ENCODE assay signal across 1 cellular context in the genomic region with DNA sequence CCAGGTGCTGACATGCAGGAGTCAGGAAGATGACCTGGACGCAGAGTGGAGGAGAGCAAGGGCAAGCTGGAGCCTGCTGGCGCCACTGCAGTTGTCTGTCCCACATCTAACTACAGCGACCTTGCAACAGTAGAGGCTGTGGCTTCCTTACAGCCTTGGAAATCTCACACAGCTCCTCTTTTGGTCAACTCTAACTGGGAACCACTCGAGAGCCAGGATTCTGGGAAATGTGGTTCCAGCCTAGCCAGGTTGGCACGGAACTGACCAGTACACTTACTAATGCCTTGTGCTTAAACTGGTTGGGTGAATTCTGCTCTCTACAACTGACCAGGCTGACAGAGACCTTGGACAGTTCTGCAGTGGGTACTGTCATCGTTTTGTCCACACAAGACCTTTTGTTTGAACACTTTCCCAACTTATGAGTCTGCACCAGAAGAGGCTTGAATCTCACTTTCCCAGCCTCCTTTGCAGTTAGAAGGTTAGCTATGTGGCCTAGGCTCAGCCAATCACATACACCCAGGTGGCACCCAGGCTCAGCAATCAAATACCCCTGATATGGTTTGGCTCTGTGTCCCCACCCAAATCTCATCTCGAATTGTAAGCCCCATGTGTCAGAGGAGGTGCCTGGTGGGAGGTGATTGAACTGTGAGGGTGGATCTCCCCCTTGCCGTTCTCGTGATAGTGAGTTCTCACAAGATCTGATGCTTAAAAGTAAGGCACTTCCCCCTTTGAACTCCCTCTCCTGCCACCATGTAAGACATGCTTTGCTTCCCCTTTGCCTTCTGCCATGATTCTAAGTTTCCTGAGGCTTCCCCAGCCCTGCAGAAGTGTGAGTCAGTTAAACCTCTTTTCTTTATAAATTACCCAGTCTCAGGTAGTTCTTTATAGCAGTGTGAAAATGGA.
TF ChIP-seq lines count a peak whose summit lies in the region.

No MANE protein-coding gene starts in this region.

TF ChIP-seq in HepG2, 621 proteins besides CTCF, POLR2A, EP300 and RAD21 (continued from another document and continues in another):
- TF ChIP-seq, protein P1, sequence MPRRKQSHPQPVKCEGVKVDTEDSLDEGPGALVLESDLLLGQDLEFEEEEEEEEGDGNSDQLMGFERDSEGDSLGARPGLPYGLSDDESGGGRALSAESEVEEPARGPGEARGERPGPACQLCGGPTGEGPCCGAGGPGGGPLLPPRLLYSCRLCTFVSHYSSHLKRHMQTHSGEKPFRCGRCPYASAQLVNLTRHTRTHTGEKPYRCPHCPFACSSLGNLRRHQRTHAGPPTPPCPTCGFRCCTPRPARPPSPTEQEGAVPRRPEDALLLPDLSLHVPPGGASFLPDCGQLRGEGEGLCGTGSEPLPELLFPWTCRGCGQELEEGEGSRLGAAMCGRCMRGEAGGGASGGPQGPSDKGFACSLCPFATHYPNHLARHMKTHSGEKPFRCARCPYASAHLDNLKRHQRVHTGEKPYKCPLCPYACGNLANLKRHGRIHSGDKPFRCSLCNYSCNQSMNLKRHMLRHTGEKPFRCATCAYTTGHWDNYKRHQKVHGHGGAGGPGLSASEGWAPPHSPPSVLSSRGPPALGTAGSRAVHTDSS (CRISPR knock-in tag; conservative IDR thresholded peaks at IDR 0.05): no peak
- TF ChIP-seq, protein P2, sequence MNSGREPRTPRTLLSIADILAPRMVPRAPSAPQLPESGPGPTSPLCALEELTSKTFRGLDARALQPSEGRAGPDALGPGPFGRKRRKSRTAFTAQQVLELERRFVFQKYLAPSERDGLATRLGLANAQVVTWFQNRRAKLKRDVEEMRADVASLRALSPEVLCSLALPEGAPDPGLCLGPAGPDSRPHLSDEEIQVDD (CRISPR knock-in tag; IDR thresholded peaks at IDR 0.05; ENCODE audit: borderline replicate concordance): no peak
- TF ChIP-seq ZMYM2 (CRISPR knock-in tag; IDR thresholded peaks at IDR 0.05) (peak; percentile 91), DMAP1 (CRISPR knock-in tag; IDR thresholded peaks at IDR 0.05) (peak; percentile 25; the same call in 1 of the 2 replicates), KAT2B (IDR thresholded peaks at IDR 0.05; ENCODE audit: borderline replicate concordance, low read depth, low read length) (no peak), ZNF20 (CRISPR knock-in tag; IDR thresholded peaks at IDR 0.05) (no peak), ELF3 (CRISPR knock-in tag; IDR thresholded peaks at IDR 0.05) (no peak; the same call in 1 of the 2 replicates), U2AF1 (optimal IDR thresholded peaks at IDR 0.05; ENCODE audit: low read depth, low read length) (no peak), KAT8 (CRISPR knock-in tag; IDR thresholded peaks at IDR 0.05) (no peak; the same call in 1 of the 2 replicates), MED13 (CRISPR knock-in tag; IDR thresholded peaks at IDR 0.05) (no peak), ZNF772 (CRISPR knock-in tag; IDR thresholded peaks at IDR 0.05) (no peak), ZNF260 (CRISPR knock-in tag; IDR thresholded peaks at IDR 0.05; ENCODE audit: borderline replicate concordance, low read depth) (no peak), XRCC5 (optimal IDR thresholded peaks at IDR 0.05; ENCODE audit: low read length) (peak; percentile 55), ZFP82 (CRISPR knock-in tag; IDR thresholded peaks at IDR 0.05; ENCODE audit: borderline replicate concordance) (no peak), ETV5 (CRISPR knock-in tag; IDR thresholded peaks at IDR 0.05; ENCODE audit: borderline replicate concordance) (no peak), ZZZ3 (CRISPR knock-in tag; IDR thresholded peaks at IDR 0.05; ENCODE audit: borderline replicate concordance) (no peak), ZBTB8A (CRISPR knock-in tag; IDR thresholded peaks at IDR 0.05; ENCODE audit: borderline replicate concordance, low read depth) (no peak), KLF16 (CRISPR knock-in tag; IDR thresholded peaks at IDR 0.05) (0 out of 4 replicates have a peak, but pooled peaks of 1 of the 2 experiments have one; percentile 11), ARNT (IDR thresholded peaks at IDR 0.05) (no peak), FOXK1 (CRISPR knock-in tag; IDR thresholded peaks at IDR 0.05; ENCODE audit: borderline replicate concordance, low read depth) (0 out of 2 replicates have a peak, but pooled peaks have one; percentile 8), FOXC1 (CRISPR knock-in tag; IDR thresholded peaks at IDR 0.05; ENCODE audit: borderline replicate concordance) (no peak), NFKBIZ (CRISPR knock-in tag; IDR thresholded peaks at IDR 0.05) (no peak), SIN3B (IDR thresholded peaks at IDR 0.05; ENCODE audit: low read length) (no peak), NFYB (CRISPR knock-in tag; IDR thresholded peaks at IDR 0.05) (peak; percentile 73), PRPF4 (IDR thresholded peaks at IDR 0.05; ENCODE audit: low read depth, low read length, poor library complexity, severe bottlenecking) (no peak), AGO1 (IDR thresholded peaks at IDR 0.05; ENCODE audit: low read depth, low read length, poor library complexity, severe bottlenecking) (no peak), RFX1 (IDR thresholded peaks at IDR 0.05) (no peak), ZNF224 (CRISPR knock-in tag; IDR thresholded peaks at IDR 0.05) (no peak), RFXAP (CRISPR knock-in tag; IDR thresholded peaks at IDR 0.05; ENCODE audit: borderline replicate concordance) (no peak), PPARG (CRISPR knock-in tag; conservative IDR thresholded peaks at IDR 0.05) (no peak), PCBP1 (IDR thresholded peaks at IDR 0.05; ENCODE audit: borderline replicate concordance, low read depth, low read length) (no peak), DNMT3B (CRISPR knock-in tag; conservative IDR thresholded peaks at IDR 0.05) (peak; percentile 64; the same call in 1 of the 2 replicates), ZNF775 (CRISPR knock-in tag; IDR thresholded peaks at IDR 0.05; ENCODE audit: borderline replicate concordance) (no peak), ZNF326 (CRISPR knock-in tag; IDR thresholded peaks at IDR 0.05; ENCODE audit: borderline replicate concordance) (no peak), SAFB2 (CRISPR knock-in tag; IDR thresholded peaks at IDR 0.05; ENCODE audit: borderline replicate concordance, low read depth) (0 out of 2 replicates have a peak, but pooled peaks have one; percentile 29), GATAD1 (CRISPR knock-in tag; IDR thresholded peaks at IDR 0.05) (0 out of 2 replicates have a peak, but pooled peaks have one; percentile 20), IKZF4 (CRISPR knock-in tag; IDR thresholded peaks at IDR 0.05; ENCODE audit: borderline replicate concordance, low read depth, not compliant biosample characterization) (peak; percentile 76), ZNF317 (CRISPR knock-in tag; IDR thresholded peaks at IDR 0.05) (no peak), TBX2 (CRISPR knock-in tag; IDR thresholded peaks at IDR 0.05; ENCODE audit: borderline replicate concordance) (no peak; the same call in 1 of the 2 replicates), ZNF432 (CRISPR knock-in tag; IDR thresholded peaks at IDR 0.05; ENCODE audit: borderline replicate concordance) (no peak), MXI1 (IDR thresholded peaks at IDR 0.05; ENCODE audit: borderline replicate concordance, low read depth, low read length) (no peak; the same call in 2 of the 3 replicates), PAF1 (CRISPR knock-in tag; IDR thresholded peaks at IDR 0.05) (no peak), ZNF614 (CRISPR knock-in tag; IDR thresholded peaks at IDR 0.05; ENCODE audit: borderline replicate concordance) (peak; percentile 77; the same call in 1 of the 2 replicates)
- TF ChIP-seq, protein P3, sequence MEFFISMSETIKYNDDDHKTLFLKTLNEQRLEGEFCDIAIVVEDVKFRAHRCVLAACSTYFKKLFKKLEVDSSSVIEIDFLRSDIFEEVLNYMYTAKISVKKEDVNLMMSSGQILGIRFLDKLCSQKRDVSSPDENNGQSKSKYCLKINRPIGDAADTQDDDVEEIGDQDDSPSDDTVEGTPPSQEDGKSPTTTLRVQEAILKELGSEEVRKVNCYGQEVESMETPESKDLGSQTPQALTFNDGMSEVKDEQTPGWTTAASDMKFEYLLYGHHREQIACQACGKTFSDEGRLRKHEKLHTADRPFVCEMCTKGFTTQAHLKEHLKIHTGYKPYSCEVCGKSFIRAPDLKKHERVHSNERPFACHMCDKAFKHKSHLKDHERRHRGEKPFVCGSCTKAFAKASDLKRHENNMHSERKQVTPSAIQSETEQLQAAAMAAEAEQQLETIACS (CRISPR knock-in tag; IDR thresholded peaks at IDR 0.05): 0 out of 2 replicates have a peak, but pooled peaks have one; percentile 7
- TF ChIP-seq, protein P4, sequence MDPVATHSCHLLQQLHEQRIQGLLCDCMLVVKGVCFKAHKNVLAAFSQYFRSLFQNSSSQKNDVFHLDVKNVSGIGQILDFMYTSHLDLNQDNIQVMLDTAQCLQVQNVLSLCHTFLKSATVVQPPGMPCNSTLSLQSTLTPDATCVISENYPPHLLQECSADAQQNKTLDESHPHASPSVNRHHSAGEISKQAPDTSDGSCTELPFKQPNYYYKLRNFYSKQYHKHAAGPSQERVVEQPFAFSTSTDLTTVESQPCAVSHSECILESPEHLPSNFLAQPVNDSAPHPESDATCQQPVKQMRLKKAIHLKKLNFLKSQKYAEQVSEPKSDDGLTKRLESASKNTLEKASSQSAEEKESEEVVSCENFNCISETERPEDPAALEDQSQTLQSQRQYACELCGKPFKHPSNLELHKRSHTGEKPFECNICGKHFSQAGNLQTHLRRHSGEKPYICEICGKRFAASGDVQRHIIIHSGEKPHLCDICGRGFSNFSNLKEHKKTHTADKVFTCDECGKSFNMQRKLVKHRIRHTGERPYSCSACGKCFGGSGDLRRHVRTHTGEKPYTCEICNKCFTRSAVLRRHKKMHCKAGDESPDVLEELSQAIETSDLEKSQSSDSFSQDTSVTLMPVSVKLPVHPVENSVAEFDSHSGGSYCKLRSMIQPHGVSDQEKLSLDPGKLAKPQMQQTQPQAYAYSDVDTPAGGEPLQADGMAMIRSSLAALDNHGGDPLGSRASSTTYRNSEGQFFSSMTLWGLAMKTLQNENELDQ (CRISPR knock-in tag; IDR thresholded peaks at IDR 0.05; ENCODE audit: borderline replicate concordance): no peak
- TF ChIP-seq, protein P5, sequence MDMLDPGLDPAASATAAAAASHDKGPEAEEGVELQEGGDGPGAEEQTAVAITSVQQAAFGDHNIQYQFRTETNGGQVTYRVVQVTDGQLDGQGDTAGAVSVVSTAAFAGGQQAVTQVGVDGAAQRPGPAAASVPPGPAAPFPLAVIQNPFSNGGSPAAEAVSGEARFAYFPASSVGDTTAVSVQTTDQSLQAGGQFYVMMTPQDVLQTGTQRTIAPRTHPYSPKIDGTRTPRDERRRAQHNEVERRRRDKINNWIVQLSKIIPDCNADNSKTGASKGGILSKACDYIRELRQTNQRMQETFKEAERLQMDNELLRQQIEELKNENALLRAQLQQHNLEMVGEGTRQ (IDR thresholded peaks at IDR 0.05; ENCODE audit: low read depth, low read length): no peak
- TF ChIP-seq, protein P5 (CRISPR knock-in tag; IDR thresholded peaks at IDR 0.05; ENCODE audit: borderline replicate concordance): no peak
- TF ChIP-seq, protein P6, sequence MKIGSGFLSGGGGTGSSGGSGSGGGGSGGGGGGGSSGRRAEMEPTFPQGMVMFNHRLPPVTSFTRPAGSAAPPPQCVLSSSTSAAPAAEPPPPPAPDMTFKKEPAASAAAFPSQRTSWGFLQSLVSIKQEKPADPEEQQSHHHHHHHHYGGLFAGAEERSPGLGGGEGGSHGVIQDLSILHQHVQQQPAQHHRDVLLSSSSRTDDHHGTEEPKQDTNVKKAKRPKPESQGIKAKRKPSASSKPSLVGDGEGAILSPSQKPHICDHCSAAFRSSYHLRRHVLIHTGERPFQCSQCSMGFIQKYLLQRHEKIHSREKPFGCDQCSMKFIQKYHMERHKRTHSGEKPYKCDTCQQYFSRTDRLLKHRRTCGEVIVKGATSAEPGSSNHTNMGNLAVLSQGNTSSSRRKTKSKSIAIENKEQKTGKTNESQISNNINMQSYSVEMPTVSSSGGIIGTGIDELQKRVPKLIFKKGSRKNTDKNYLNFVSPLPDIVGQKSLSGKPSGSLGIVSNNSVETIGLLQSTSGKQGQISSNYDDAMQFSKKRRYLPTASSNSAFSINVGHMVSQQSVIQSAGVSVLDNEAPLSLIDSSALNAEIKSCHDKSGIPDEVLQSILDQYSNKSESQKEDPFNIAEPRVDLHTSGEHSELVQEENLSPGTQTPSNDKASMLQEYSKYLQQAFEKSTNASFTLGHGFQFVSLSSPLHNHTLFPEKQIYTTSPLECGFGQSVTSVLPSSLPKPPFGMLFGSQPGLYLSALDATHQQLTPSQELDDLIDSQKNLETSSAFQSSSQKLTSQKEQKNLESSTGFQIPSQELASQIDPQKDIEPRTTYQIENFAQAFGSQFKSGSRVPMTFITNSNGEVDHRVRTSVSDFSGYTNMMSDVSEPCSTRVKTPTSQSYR (CRISPR knock-in tag; IDR thresholded peaks at IDR 0.05; ENCODE audit: borderline replicate concordance): no peak
- TF ChIP-seq, protein P7, sequence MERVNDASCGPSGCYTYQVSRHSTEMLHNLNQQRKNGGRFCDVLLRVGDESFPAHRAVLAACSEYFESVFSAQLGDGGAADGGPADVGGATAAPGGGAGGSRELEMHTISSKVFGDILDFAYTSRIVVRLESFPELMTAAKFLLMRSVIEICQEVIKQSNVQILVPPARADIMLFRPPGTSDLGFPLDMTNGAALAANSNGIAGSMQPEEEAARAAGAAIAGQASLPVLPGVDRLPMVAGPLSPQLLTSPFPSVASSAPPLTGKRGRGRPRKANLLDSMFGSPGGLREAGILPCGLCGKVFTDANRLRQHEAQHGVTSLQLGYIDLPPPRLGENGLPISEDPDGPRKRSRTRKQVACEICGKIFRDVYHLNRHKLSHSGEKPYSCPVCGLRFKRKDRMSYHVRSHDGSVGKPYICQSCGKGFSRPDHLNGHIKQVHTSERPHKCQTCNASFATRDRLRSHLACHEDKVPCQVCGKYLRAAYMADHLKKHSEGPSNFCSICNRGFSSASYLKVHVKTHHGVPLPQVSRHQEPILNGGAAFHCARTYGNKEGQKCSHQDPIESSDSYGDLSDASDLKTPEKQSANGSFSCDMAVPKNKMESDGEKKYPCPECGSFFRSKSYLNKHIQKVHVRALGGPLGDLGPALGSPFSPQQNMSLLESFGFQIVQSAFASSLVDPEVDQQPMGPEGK (CRISPR knock-in tag; IDR thresholded peaks at IDR 0.05): no peak
- TF ChIP-seq, protein P8, sequence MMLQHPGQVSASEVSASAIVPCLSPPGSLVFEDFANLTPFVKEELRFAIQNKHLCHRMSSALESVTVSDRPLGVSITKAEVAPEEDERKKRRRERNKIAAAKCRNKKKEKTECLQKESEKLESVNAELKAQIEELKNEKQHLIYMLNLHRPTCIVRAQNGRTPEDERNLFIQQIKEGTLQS (CRISPR knock-in tag; IDR thresholded peaks at IDR 0.05): no peak
- TF ChIP-seq, protein P9, sequence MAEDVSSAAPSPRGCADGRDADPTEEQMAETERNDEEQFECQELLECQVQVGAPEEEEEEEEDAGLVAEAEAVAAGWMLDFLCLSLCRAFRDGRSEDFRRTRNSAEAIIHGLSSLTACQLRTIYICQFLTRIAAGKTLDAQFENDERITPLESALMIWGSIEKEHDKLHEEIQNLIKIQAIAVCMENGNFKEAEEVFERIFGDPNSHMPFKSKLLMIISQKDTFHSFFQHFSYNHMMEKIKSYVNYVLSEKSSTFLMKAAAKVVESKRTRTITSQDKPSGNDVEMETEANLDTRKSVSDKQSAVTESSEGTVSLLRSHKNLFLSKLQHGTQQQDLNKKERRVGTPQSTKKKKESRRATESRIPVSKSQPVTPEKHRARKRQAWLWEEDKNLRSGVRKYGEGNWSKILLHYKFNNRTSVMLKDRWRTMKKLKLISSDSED (CRISPR knock-in tag; IDR thresholded peaks at IDR 0.05): no peak
